Comparison of ENCODE assay signal across 8 cellular contexts in the genomic region with DNA sequence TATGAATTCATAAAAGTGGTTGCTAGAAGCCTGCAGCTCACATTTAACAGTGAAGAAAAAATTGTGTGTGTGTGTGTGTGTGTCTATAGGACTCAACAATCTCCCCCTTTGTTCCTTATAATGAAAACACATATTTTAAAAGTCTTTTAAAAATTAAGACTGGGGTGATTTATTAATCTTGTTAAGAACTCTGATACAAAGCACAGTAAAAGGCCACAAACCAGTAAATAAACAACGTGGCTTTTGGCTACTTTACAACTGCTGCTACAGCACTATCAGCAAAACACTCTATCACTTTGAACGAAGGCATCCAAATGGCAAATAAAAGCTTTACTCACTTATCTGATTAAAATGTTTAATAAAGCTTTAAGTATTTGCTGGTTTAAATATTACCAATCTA. TPM values are rescaled to one million over a fixed set of nuclear protein-coding genes. Genes with fewer than 3 reads are reported as not detected.
DNase-seq lines count a peak whose midpoint lies in the region; ATAC-seq and TF ChIP-seq lines count a peak whose summit lies in the region.

No MANE protein-coding gene starts in this region.

- intact Hi-C loops in heart right ventricle (cut with DNase I) (loop anchor here in 1 of 10 donors (1.0 kb wide), 1 partner anchor 255 kb away; no protein-coding TSS in a partner anchor), Right ventricle myocardium superior (cut with DNase I) (no loop called here), aorta (cut with DNase I) (no loop called here)

- in situ Hi-C loops in astrocyte of the cerebellum (cut with HindIII; ENCODE audit: low sequenced_read_pairs): no loop called here

- H3K4me3 ChIP-seq in heart right ventricle (peak overlapping the region; percentile 64 to 88 (median 76)), astrocyte of the cerebellum (ENCODE audit: low read depth, low read length) (peak overlapping the region; percentile 80), aorta (ENCODE audit: low read length in 2 of 2) (peak overlapping the region; percentile 49 to 85)

- H3K27ac ChIP-seq in heart right ventricle: peak overlapping the region; percentile 25 to 93 (median 82)
- H3K27ac ChIP-seq in aorta (ENCODE audit: low read depth in 1 of 2, low read length in 2 of 2): peak overlapping the region in 1 of 2 donors; percentile 1

- peak in 3 of 8 donors; percentile 1 to 6 (median 3) for ATAC-seq in heart right ventricle
- no peak for ATAC-seq in Right ventricle myocardium superior (ENCODE audit: poor library complexity)
- no peak for ATAC-seq in aorta (ENCODE audit: low FRiP score)
- ATAC-seq in HG03432 (IDR thresholded peaks at IDR 0.05; ENCODE audit: unreplicated experiment): no peak
- ATAC-seq in activated CD4-positive, CD25-positive, alpha-beta regulatory T cell treated with anti-CD3 and anti-CD28 coated beads, Interleukin-2, amount 50 U/mL, for 24 hours: no peak

- WGBS in heart right ventricle, 2 donors: 10 to 20% methylated on average over 2 of the region's 2 CpGs
- WGBS in aorta, 2 donors: 11 to 12% methylated on average over 2 of the region's 2 CpGs

- H3K36me3 ChIP-seq in heart right ventricle: peaks cover 0 to 69% (median 23%) of the 10 kb centered on the region in 9 donors
- H3K36me3 ChIP-seq in aorta (ENCODE audit: control insufficient read depth in 1 of 2, insufficient read depth in 2 of 2, low read length in 1 of 2): peaks cover 0 to 3% of the 10 kb centered on the region in 2 donors

- H3K9me3 ChIP-seq in heart right ventricle: no peaks in the 10 kb centered on the region
- no peaks in the 10 kb centered on the region for H3K9me3 ChIP-seq in aorta (ENCODE audit: control insufficient read depth, low read length)

- peaks cover 7 to 27% (median 20%) of the 10 kb centered on the region in 9 donors for H3K4me1 ChIP-seq in heart right ventricle
- no peaks in the 10 kb centered on the region for H3K4me1 ChIP-seq in aorta (ENCODE audit: control insufficient read depth in 1 of 2, insufficient read depth in 2 of 2, low read length in 2 of 2)

- no peak for TF ChIP-seq CTCF in heart right ventricle (IDR thresholded peaks at IDR 0.05)
- TF ChIP-seq CTCF in astrocyte of the cerebellum (IDR thresholded peaks at IDR 0.05; ENCODE audit: low read depth, low read length, missing control alignments): no peak

- no peak for DNase-seq in heart right ventricle
- DNase-seq in Right ventricle myocardium superior: no peak
- DNase-seq in astrocyte of the cerebellum (ENCODE audit: low read depth): no peak
- peak; percentile 41 for DNase-seq in midbrain (lab: John Stamatoyannopoulos, UW)
- no peak for DNase-seq in aorta
- DNase-seq in NCI-H2107 (lab: John Stamatoyannopoulos, UW): no peak

- no peaks in the 10 kb centered on the region for H3K27me3 ChIP-seq in heart right ventricle
- H3K27me3 ChIP-seq in aorta (ENCODE audit: control insufficient read depth in 1 of 2, insufficient read depth in 2 of 2, low read length in 1 of 2): no peaks in the 10 kb centered on the region

RNA-seq across cellular contexts. Expression of a gene that starts 0.6 kb away (rescaled TPM):
- total RNA-seq in heart right ventricle (1 to 10 TPM; 1.9 to 4.7 (median 3.0) TPM), Right ventricle myocardium superior (2.5 TPM), aorta (1 to 10 TPM; 8.5 to 9.1 TPM)
- polyA plus RNA-seq in heart right ventricle (10 to 100 TPM in 1 of 2 donors, 1 to 10 TPM in 1; 3.4 to 28.5 TPM), aorta (10 to 100 TPM in 1 of 2 donors, 1 to 10 TPM in 1; 4.5 to 11.6 TPM)
